ENCODE assay signal across 1 cellular context in genomic region chr12:66066929-66067281, GRCh38.
TF ChIP-seq lines count a peak whose summit lies in the region.

No MANE protein-coding gene starts in this region.

TF ChIP-seq in HCT116, 20 proteins besides CTCF, POLR2A, EP300 and RAD21 (continued from another document):
- TF ChIP-seq REST (IDR thresholded peaks at IDR 0.05; ENCODE audit: low read depth) (no peak), ZFX (IDR thresholded peaks at IDR 0.05) (no peak), FOSL1 (IDR thresholded peaks at IDR 0.05; ENCODE audit: low read depth) (no peak), ELF1 (IDR thresholded peaks at IDR 0.05; ENCODE audit: borderline replicate concordance, low read depth) (no peak), TCF7L2 (IDR thresholded peaks at IDR 0.05; ENCODE audit: borderline replicate concordance, extremely low read depth, insufficient read depth, insufficient read length) (no peak), EGR1 (IDR thresholded peaks at IDR 0.05; ENCODE audit: low read depth) (no peak), MAX (IDR thresholded peaks at IDR 0.05) (no peak), ATF3 (IDR thresholded peaks at IDR 0.05) (no peak), CEBPB (IDR thresholded peaks at IDR 0.05; ENCODE audit: low read depth) (no peak), EZH2phosphoT487 (IDR thresholded peaks at IDR 0.05; ENCODE audit: borderline replicate concordance) (no peak)
